Comparison of ENCODE assay signal across 8 cellular contexts in the genomic region with DNA sequence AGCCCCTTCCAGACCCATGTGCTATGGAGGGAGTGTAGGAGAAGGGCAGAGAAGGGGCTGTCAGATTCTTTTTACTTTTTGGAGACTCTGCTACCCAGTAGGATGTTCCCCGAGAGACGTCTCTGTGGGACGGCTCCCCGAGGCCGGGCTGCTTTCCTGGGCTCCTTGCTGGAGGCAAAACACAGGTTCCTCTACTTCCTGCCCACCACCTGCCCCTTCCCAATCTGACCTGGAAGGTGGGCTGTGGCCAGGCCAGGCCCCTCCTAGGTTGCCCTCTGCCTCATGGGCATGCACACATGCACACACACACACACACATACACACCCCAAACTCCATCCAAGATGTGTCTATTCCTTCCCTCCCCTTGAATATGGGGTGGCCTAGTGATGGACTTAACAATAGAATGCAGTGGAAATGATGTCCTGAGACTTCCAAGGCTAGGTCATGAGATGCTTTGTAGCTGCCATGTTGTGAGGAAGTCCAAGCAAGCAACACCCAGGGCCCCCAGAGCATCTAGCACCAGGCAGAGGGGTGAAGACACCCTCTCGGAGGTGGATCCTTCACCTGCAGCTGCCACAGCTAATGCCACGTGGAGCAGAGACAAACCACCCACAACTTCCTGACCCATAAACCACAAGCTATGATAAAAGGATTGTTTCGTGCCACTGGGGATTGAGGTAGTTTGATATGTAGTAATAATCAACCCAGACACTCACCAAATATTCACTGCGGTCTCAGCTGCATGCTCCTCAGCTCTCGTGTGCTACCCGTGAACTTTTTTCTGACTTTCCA. TPM values are rescaled to one million over a fixed set of nuclear protein-coding genes. Genes with fewer than 3 reads are reported as not detected.
A peak's percentile ranks its signal among the peaks of the same experiment; 100 is the strongest.
DNase-seq lines count a peak whose midpoint lies in the region; ATAC-seq and TF ChIP-seq lines count a peak whose summit lies in the region.

No MANE protein-coding gene starts in this region.

- peaks cover 77% of the 10 kb centered on the region for H3K4me1 Mint-ChIP-seq in stimulated activated naive CD8-positive, alpha-beta T cell treated with anti-CD3 and anti-CD28 coated beads, Interleukin-15, Interleukin-2, amounts not matched to agents 100 ng/mL and 50 ng/mL, for 24 hours (ENCODE audit: low read depth)
- H3K4me1 Mint-ChIP-seq in WTC11: peaks cover 8% of the 10 kb centered on the region

- H3K27ac ChIP-seq in substantia nigra (ENCODE audit: low read depth, low read length, poor library complexity, severe bottlenecking): no peak overlapping the region

- peaks cover 32% of the 10 kb centered on the region for H3K36me3 Mint-ChIP-seq in stimulated activated naive CD8-positive, alpha-beta T cell treated with anti-CD3 and anti-CD28 coated beads, Interleukin-15, Interleukin-2, amounts not matched to agents 100 ng/mL and 50 ng/mL, for 24 hours (ENCODE audit: low read depth)
- H3K36me3 Mint-ChIP-seq in WTC11: no peaks in the 10 kb centered on the region

- no peak for TF ChIP-seq CTCF in WTC11 (IDR thresholded peaks at IDR 0.05)

- peak; percentile 27 for ATAC-seq in GM18520 (IDR thresholded peaks at IDR 0.05; ENCODE audit: unreplicated experiment)
- peak; percentile 46 for ATAC-seq in HG03060 (IDR thresholded peaks at IDR 0.05; ENCODE audit: low read depth, unreplicated experiment)
- ATAC-seq in WTC11: no peak

- H3K27me3 Mint-ChIP-seq in stimulated activated naive CD8-positive, alpha-beta T cell treated with anti-CD3 and anti-CD28 coated beads, Interleukin-15, Interleukin-2, amounts not matched to agents 100 ng/mL and 50 ng/mL, for 24 hours: peaks cover 18% of the 10 kb centered on the region
- no peaks in the 10 kb centered on the region for H3K27me3 Mint-ChIP-seq in WTC11 (ENCODE audit: low read depth)

- CTCF ChIA-PET in WTC11 (lab: Charles Lee): interaction anchor here (0.5 to 4.8 kb wide), 3 partner anchors 10 to 158 kb away, joined by 3 to 30 read pairs (median 3); no protein-coding TSS in a partner anchor

- H3K4me3 Mint-ChIP-seq in stimulated activated naive CD8-positive, alpha-beta T cell treated with anti-CD3 and anti-CD28 coated beads, Interleukin-15, Interleukin-2, amounts not matched to agents 100 ng/mL and 50 ng/mL, for 24 hours: peak overlapping the region; percentile 65
- H3K4me3 Mint-ChIP-seq in WTC11: no peak overlapping the region

- peak; percentile 56 to 67 for DNase-seq in activated CD4-positive, alpha-beta T cell treated with anti-CD3 and anti-CD28 coated beads for 24 hours (ENCODE audit: low read depth in 2 of 2)
- DNase-seq in germinal center (ENCODE audit: low spot score) (peak; percentile 75), WTC11 (ENCODE audit: low spot score) (no peak), NCI-H1417 treated with DMSO at 0.1 percent for 48 hours (lab: John Stamatoyannopoulos, UW) (no peak), substantia nigra (lab: John Stamatoyannopoulos, UW) (no peak)

- peak overlapping the region; percentile 96 for H3K27ac Mint-ChIP-seq in stimulated activated naive CD8-positive, alpha-beta T cell treated with anti-CD3 and anti-CD28 coated beads, Interleukin-15, Interleukin-2, amounts not matched to agents 100 ng/mL and 50 ng/mL, for 24 hours
- no peak overlapping the region for H3K27ac Mint-ChIP-seq in WTC11

- POLR2A ChIA-PET in WTC11 (lab: Charles Lee): no interaction called here

- no peaks in the 10 kb centered on the region for H3K9me3 Mint-ChIP-seq in stimulated activated naive CD8-positive, alpha-beta T cell treated with anti-CD3 and anti-CD28 coated beads, Interleukin-15, Interleukin-2, amounts not matched to agents 100 ng/mL and 50 ng/mL, for 24 hours
- no peaks in the 10 kb centered on the region for H3K9me3 Mint-ChIP-seq in WTC11

TF ChIP-seq in WTC11, 78 proteins besides CTCF, POLR2A, EP300 and RAD21 (continues in another document):
- TF ChIP-seq, protein P1, sequence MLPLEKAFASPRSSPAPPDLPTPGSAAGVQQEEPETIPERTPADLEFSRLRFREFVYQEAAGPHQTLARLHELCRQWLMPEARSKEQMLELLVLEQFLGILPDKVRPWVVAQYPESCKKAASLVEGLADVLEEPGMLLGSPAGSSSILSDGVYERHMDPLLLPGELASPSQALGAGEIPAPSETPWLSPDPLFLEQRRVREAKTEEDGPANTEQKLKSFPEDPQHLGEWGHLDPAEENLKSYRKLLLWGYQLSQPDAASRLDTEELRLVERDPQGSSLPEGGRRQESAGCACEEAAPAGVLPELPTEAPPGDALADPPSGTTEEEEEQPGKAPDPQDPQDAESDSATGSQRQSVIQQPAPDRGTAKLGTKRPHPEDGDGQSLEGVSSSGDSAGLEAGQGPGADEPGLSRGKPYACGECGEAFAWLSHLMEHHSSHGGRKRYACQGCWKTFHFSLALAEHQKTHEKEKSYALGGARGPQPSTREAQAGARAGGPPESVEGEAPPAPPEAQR (CRISPR knock-in tag; IDR thresholded peaks at IDR 0.05): no peak
- TF ChIP-seq FOXJ3 (CRISPR knock-in tag; IDR thresholded peaks at IDR 0.05; ENCODE audit: borderline replicate concordance) (no peak), NFE2L1 (CRISPR knock-in tag; IDR thresholded peaks at IDR 0.05) (no peak), ESRRA (CRISPR knock-in tag; IDR thresholded peaks at IDR 0.05; ENCODE audit: borderline replicate concordance) (no peak), MYBL2 (CRISPR knock-in tag; IDR thresholded peaks at IDR 0.05) (no peak)
- TF ChIP-seq, protein P2, sequence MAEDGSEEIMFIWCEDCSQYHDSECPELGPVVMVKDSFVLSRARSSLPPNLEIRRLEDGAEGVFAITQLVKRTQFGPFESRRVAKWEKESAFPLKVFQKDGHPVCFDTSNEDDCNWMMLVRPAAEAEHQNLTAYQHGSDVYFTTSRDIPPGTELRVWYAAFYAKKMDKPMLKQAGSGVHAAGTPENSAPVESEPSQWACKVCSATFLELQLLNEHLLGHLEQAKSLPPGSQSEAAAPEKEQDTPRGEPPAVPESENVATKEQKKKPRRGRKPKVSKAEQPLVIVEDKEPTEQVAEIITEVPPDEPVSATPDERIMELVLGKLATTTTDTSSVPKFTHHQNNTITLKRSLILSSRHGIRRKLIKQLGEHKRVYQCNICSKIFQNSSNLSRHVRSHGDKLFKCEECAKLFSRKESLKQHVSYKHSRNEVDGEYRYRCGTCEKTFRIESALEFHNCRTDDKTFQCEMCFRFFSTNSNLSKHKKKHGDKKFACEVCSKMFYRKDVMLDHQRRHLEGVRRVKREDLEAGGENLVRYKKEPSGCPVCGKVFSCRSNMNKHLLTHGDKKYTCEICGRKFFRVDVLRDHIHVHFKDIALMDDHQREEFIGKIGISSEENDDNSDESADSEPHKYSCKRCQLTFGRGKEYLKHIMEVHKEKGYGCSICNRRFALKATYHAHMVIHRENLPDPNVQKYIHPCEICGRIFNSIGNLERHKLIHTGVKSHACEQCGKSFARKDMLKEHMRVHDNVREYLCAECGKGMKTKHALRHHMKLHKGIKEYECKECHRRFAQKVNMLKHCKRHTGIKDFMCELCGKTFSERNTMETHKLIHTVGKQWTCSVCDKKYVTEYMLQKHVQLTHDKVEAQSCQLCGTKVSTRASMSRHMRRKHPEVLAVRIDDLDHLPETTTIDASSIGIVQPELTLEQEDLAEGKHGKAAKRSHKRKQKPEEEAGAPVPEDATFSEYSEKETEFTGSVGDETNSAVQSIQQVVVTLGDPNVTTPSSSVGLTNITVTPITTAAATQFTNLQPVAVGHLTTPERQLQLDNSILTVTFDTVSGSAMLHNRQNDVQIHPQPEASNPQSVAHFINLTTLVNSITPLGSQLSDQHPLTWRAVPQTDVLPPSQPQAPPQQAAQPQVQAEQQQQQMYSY (CRISPR knock-in tag; IDR thresholded peaks at IDR 0.05): no peak
- TF ChIP-seq, protein P3, sequence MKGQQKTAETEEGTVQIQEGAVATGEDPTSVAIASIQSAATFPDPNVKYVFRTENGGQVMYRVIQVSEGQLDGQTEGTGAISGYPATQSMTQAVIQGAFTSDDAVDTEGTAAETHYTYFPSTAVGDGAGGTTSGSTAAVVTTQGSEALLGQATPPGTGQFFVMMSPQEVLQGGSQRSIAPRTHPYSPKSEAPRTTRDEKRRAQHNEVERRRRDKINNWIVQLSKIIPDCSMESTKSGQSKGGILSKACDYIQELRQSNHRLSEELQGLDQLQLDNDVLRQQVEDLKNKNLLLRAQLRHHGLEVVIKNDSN (CRISPR knock-in tag; IDR thresholded peaks at IDR 0.05): no peak
- TF ChIP-seq, protein P4, sequence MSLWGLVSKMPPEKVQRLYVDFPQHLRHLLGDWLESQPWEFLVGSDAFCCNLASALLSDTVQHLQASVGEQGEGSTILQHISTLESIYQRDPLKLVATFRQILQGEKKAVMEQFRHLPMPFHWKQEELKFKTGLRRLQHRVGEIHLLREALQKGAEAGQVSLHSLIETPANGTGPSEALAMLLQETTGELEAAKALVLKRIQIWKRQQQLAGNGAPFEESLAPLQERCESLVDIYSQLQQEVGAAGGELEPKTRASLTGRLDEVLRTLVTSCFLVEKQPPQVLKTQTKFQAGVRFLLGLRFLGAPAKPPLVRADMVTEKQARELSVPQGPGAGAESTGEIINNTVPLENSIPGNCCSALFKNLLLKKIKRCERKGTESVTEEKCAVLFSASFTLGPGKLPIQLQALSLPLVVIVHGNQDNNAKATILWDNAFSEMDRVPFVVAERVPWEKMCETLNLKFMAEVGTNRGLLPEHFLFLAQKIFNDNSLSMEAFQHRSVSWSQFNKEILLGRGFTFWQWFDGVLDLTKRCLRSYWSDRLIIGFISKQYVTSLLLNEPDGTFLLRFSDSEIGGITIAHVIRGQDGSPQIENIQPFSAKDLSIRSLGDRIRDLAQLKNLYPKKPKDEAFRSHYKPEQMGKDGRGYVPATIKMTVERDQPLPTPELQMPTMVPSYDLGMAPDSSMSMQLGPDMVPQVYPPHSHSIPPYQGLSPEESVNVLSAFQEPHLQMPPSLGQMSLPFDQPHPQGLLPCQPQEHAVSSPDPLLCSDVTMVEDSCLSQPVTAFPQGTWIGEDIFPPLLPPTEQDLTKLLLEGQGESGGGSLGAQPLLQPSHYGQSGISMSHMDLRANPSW (CRISPR knock-in tag; conservative IDR thresholded peaks at IDR 0.05; ENCODE audit: low read depth): no peak
- TF ChIP-seq, protein P5, sequence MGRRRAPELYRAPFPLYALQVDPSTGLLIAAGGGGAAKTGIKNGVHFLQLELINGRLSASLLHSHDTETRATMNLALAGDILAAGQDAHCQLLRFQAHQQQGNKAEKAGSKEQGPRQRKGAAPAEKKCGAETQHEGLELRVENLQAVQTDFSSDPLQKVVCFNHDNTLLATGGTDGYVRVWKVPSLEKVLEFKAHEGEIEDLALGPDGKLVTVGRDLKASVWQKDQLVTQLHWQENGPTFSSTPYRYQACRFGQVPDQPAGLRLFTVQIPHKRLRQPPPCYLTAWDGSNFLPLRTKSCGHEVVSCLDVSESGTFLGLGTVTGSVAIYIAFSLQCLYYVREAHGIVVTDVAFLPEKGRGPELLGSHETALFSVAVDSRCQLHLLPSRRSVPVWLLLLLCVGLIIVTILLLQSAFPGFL (CRISPR knock-in tag; IDR thresholded peaks at IDR 0.05; ENCODE audit: borderline replicate concordance): no peak

RNA-seq across cellular contexts. Expression of a gene that starts 1.6 kb away (rescaled TPM):
- 0.37 to 0.73 TPM (median 0.71 TPM) in 3 replicates for total RNA-seq in WTC11 (2021)

RNA-seq across cellular contexts. Expression of a gene that starts 19.1 kb away (rescaled TPM):
- not detected in 3 replicates for total RNA-seq in WTC11 (2021)

RNA-seq across cellular contexts. Expression of a gene that starts 48.2 kb away (rescaled TPM):
- total RNA-seq in WTC11 (2021): 3.5 to 4.5 TPM (median 3.9 TPM) in 3 replicates

RNA-seq across cellular contexts. Expression of a gene that starts 50.8 kb away (rescaled TPM):
- not detected in 3 replicates for total RNA-seq in WTC11 (2021)

Comparison
In these comparisons a context has a peak if more than half of its experiments do, and no peak if none do; other contexts are left out.
1. DNase-seq: peak in activated CD4-positive, alpha-beta T cell treated with anti-CD3 and anti-CD28 coated beads for 24 hours (2 of 2) and germinal center (single experiment); none in WTC11 (single experiment), NCI-H1417 treated with DMSO at 0.1 percent for 48 hours (single experiment) and substantia nigra (0 of 49).